Comparison of ENCODE assay signal across 9 cellular contexts in genomic region chr10:116444527-116445142, GRCh38. TPM values are rescaled to one million over a fixed set of nuclear protein-coding genes. Genes with fewer than 3 reads are reported as not detected.
DNase-seq lines count a peak whose midpoint lies in the region; ATAC-seq and TF ChIP-seq lines count a peak whose summit lies in the region.
"Had no signal": no experiment of that assay in that cellular context is flagged by ENCODE, and none has a peak within 500 bp of the region (broad histone marks: within the 10 kb centered on the region; RNA-seq: fewer than 3 reads in every experiment).

No MANE protein-coding gene starts in this region.

- ATAC-seq in GM19328 (IDR thresholded peaks at IDR 0.05; ENCODE audit: unreplicated experiment) (peak; percentile 80), HG03520 (IDR thresholded peaks at IDR 0.05; ENCODE audit: unreplicated experiment) (peak; percentile 77), GM18520 (IDR thresholded peaks at IDR 0.05; ENCODE audit: unreplicated experiment) (no peak)
- ATAC-seq: activated naive CD4-positive, alpha-beta T cell treated with anti-CD3 and anti-CD28 coated beads, Interleukin-2, amount 50 U/mL, for 72 hours had no signal

- no peaks in the 10 kb centered on the region for H3K27me3 ChIP-seq in kidney epithelial cell (ENCODE audit: control insufficient read depth, insufficient read depth, low read length)

- DNase-seq in NCI-H2107 treated with DMSO at 0.1 percent for 48 hours (lab: John Stamatoyannopoulos, UW; ENCODE audit: unreplicated experiment), result peak; percentile 1
- DNase-seq in NCI-H2107 (lab: John Stamatoyannopoulos, UW), result no peak
- no peak for DNase-seq in kidney epithelial cell (ENCODE audit: low read depth)
- DNase-seq in hepatic stellate cell (ENCODE audit: low spot score), result no peak

- H3K4me3 ChIP-seq in WI38 (ENCODE audit: low read depth, low read length) (no peak overlapping the region), kidney epithelial cell (ENCODE audit: low read depth, low read length) (no peak overlapping the region)

- no peaks in the 10 kb centered on the region for H3K36me3 ChIP-seq in kidney epithelial cell (ENCODE audit: control insufficient read depth, insufficient read depth, low read length)

- TF ChIP-seq CTCF in WI38 (IDR thresholded peaks at IDR 0.05; ENCODE audit: low read depth, low read length) (peak; percentile 71), kidney epithelial cell (IDR thresholded peaks at IDR 0.05; ENCODE audit: insufficient read depth, low read length, poor library complexity, severe bottlenecking) (peak; percentile 86)

RNA-seq across cellular contexts. Expression of gene PNLIPRP3, which starts 17.0 kb away (rescaled TPM):
- not detected in 2 replicates for total RNA-seq in kidney epithelial cell
- total RNA-seq: activated naive CD4-positive, alpha-beta T cell treated with anti-CD3 and anti-CD28 coated beads, Interleukin-2, amount 50 U/mL, for 72 hours had no signal
